Comparison of ENCODE assay signal across 8 cellular contexts in the genomic region with DNA sequence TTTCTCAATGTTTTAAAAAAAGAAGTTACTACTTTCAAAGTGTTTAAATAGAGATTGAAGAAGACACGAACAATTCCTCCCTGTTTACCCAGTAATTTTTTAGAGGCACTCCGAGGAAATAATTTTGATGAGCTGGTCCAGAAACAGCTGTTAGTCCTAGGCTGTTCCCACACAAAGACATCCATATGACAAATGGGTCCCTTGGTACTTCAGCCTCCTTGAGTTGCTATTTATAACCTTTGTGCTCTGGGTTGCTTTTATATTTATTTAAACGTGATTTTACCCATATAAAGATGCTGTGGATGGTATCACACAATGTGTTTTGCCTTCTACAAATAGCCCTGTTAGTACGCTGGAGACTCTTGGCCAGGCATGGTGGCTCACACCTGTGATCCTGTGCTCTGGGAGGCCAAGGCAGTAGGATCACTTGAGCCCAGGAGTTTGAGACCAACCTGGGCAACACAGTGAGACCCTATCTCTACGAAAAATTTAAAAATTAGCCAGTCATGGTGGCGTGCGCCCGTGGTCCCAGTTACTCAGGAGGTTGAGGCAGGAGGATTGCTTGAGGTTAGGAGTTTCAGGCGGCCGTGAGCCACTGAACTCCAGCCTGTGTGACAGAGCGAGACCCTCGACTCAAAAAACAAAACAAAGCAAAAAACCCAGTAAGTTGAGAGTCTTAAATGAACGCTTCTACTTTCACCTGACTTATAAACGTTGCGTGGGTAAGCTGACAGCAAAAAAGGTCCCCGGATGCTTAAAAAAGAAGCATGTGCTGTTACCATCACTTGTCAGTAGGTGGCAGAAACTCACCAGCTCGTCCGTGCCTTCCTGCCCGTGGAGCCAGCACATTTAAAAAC. TPM values are rescaled to one million over a fixed set of nuclear protein-coding genes. Genes with fewer than 3 reads are reported as not detected.
DNase-seq lines count a peak whose midpoint lies in the region; ATAC-seq, FAIRE-seq and TF ChIP-seq lines count a peak whose summit lies in the region.

No MANE protein-coding gene starts in this region.

- no peaks in the 10 kb centered on the region for H4K20me1 ChIP-seq in astrocyte (ENCODE audit: insufficient read depth, low read length)

- no peak overlapping the region for H3K4me3 Mint-ChIP-seq in astrocyte (ENCODE audit: unreplicated experiment)

- no peak for FAIRE-seq in astrocyte (lab: Jason Lieb, UNC)

- no peaks in the 10 kb centered on the region for H3K4me1 ChIP-seq in astrocyte (ENCODE audit: insufficient read depth, low read length)

- peak overlapping the region; percentile 62 for H3K4me2 ChIP-seq in astrocyte (ENCODE audit: low read length)

- no peaks in the 10 kb centered on the region for H3K27me3 ChIP-seq in astrocyte (ENCODE audit: insufficient read depth, low read length)

- H3K4me1 Mint-ChIP-seq in astrocyte (ENCODE audit: low read depth, unreplicated experiment), result peaks cover 1% of the 10 kb centered on the region

- H3K79me2 ChIP-seq in astrocyte (ENCODE audit: insufficient read depth, low read length), result no peaks in the 10 kb centered on the region

- no peaks in the 10 kb centered on the region for H3K36me3 Mint-ChIP-seq in astrocyte (ENCODE audit: low read depth, unreplicated experiment)

- H3K27me3 Mint-ChIP-seq in astrocyte (ENCODE audit: low read depth, unreplicated experiment), result no peaks in the 10 kb centered on the region

- no peak overlapping the region for H3K27ac ChIP-seq in astrocyte (ENCODE audit: low read depth, low read length)

- H3K36me3 ChIP-seq in astrocyte (ENCODE audit: insufficient read depth, low read length), result no peaks in the 10 kb centered on the region

- TF ChIP-seq CTCF in GM20000 (IDR thresholded peaks at IDR 0.05; ENCODE audit: extremely low read depth, missing control alignments), result peak; percentile 56
- peak; percentile 89 for TF ChIP-seq CTCF in astrocyte (IDR thresholded peaks at IDR 0.05; ENCODE audit: insufficient read depth, low read depth, low read length)

- DNase-seq in Ammon's horn (ENCODE audit: low spot score) (peak; percentile 86), GM20000 (ENCODE audit: low spot score) (peak; percentile 73), NCI-H146 (lab: John Stamatoyannopoulos, UW) (peak; percentile 69), T-helper 2 cell (peak; percentile 16 to 84 (median 55)), astrocyte (ENCODE audit: low read depth) (peak; percentile 45), hepatic stellate cell (ENCODE audit: low spot score) (peak; percentile 72), skeletal muscle cell (ENCODE audit: low read depth) (peak; percentile 38)

- no peaks in the 10 kb centered on the region for H3K9me3 ChIP-seq in astrocyte (ENCODE audit: insufficient read depth, low read depth, low read length)

- no peaks in the 10 kb centered on the region for H3K9me3 Mint-ChIP-seq in astrocyte (ENCODE audit: unreplicated experiment)

- no peak overlapping the region for H3K27ac Mint-ChIP-seq in astrocyte (ENCODE audit: unreplicated experiment)

- ATAC-seq in HG03045 (IDR thresholded peaks at IDR 0.05; ENCODE audit: unreplicated experiment), result no peak

- peak overlapping the region; percentile 37 for H2AFZ ChIP-seq in astrocyte (ENCODE audit: low read depth, low read length)

- no peak overlapping the region for H3K9ac ChIP-seq in astrocyte (ENCODE audit: low read length)

- H3K4me3 ChIP-seq in astrocyte (ENCODE audit: insufficient read depth, low read depth, low read length) (no peak overlapping the region), skeletal muscle cell (ENCODE audit: low read depth, low read length) (no peak overlapping the region)

RNA-seq across cellular contexts. Expression of a gene that starts 56.9 kb away (rescaled TPM):
- total RNA-seq in astrocyte, result not detected in 2 replicates
